1 cellular context compared by ENCODE assay signal in the genomic region with DNA sequence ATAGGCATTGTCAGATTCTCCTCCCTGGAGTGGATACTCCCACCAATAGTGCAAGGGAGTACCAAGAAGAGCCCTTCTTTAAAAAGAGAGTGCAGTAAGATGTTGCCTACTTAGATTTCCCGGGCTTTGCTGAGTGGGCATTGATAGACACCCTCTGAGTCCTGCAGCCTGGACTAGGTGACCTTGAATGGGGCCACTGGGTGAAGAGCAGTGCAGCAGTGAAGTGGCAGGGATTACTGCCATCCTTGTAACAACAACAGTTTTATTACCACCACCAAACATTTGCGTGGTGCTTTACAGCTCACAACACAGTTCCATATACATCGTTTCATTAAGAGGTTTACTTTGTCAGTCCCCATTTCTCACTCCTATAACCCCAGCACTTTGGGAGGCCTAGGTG.
TF ChIP-seq lines count a peak whose summit lies in the region.

No MANE protein-coding gene starts in this region.

TF ChIP-seq in HepG2, 621 proteins besides CTCF, POLR2A, EP300 and RAD21:
- no peak for TF ChIP-seq CBX1 (IDR thresholded peaks at IDR 0.05; ENCODE audit: low read depth)
- TF ChIP-seq RORA (CRISPR knock-in tag; IDR thresholded peaks at IDR 0.05): no peak
- TF ChIP-seq, protein P1, sequence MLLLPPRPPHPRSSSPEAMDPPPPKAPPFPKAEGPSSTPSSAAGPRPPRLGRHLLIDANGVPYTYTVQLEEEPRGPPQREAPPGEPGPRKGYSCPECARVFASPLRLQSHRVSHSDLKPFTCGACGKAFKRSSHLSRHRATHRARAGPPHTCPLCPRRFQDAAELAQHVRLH (CRISPR knock-in tag; IDR thresholded peaks at IDR 0.05; ENCODE audit: borderline replicate concordance, low read depth): no peak
- no peak for TF ChIP-seq ZBTB20 (CRISPR knock-in tag; IDR thresholded peaks at IDR 0.05; ENCODE audit: borderline replicate concordance, low read depth)
- no peak for TF ChIP-seq ZHX1 (CRISPR knock-in tag; IDR thresholded peaks at IDR 0.05; ENCODE audit: low read depth)
- TF ChIP-seq SP1 (IDR thresholded peaks at IDR 0.05): no peak
- TF ChIP-seq SP1 (CRISPR knock-in tag; IDR thresholded peaks at IDR 0.05): no peak
- TF ChIP-seq, protein P2, sequence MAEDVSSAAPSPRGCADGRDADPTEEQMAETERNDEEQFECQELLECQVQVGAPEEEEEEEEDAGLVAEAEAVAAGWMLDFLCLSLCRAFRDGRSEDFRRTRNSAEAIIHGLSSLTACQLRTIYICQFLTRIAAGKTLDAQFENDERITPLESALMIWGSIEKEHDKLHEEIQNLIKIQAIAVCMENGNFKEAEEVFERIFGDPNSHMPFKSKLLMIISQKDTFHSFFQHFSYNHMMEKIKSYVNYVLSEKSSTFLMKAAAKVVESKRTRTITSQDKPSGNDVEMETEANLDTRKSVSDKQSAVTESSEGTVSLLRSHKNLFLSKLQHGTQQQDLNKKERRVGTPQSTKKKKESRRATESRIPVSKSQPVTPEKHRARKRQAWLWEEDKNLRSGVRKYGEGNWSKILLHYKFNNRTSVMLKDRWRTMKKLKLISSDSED (CRISPR knock-in tag; IDR thresholded peaks at IDR 0.05): no peak
- no peak for TF ChIP-seq ZNF615 (CRISPR knock-in tag; IDR thresholded peaks at IDR 0.05; ENCODE audit: borderline replicate concordance)
- TF ChIP-seq FOXM1 (CRISPR knock-in tag; IDR thresholded peaks at IDR 0.05): no peak
- TF ChIP-seq TGIF2 (CRISPR knock-in tag; IDR thresholded peaks at IDR 0.05): no peak
- no peak for TF ChIP-seq ZBTB49 (CRISPR knock-in tag; IDR thresholded peaks at IDR 0.05; ENCODE audit: borderline replicate concordance)
- TF ChIP-seq SRF (IDR thresholded peaks at IDR 0.05; ENCODE audit: low read depth, low read length): no peak
- TF ChIP-seq ZNF597 (CRISPR knock-in tag; IDR thresholded peaks at IDR 0.05): no peak
- no peak for TF ChIP-seq RFXANK (CRISPR knock-in tag; IDR thresholded peaks at IDR 0.05)
- no peak for TF ChIP-seq ZNF143 (CRISPR knock-in tag; IDR thresholded peaks at IDR 0.05)
TF ChIP-seq in HepG2: peak in this region for 0.
